ENCODE assay signal across 31 cellular contexts in genomic region chr10:1059902-1060301, GRCh38. TPM values are rescaled to one million over a fixed set of nuclear protein-coding genes. Genes with fewer than 3 reads are reported as not detected.
A peak's percentile ranks its signal among the peaks of the same experiment; 100 is the strongest.
DNase-seq lines count a peak whose midpoint lies in the region; ATAC-seq, FAIRE-seq and TF ChIP-seq lines count a peak whose summit lies in the region.
"Had no signal": no experiment of that assay in that cellular context is flagged by ENCODE, and none has a peak within 500 bp of the region (broad histone marks: within the 10 kb centered on the region; RNA-seq: fewer than 3 reads in every experiment).

No MANE protein-coding gene starts in this region.

- H3K27me3 Mint-ChIP-seq in activated CD4-positive, alpha-beta T cell treated with anti-CD3 and anti-CD28 coated beads, Interleukin-2, amount 10 ng/mL, durations not matched to agents 24 days and 14 days, result no peaks in the 10 kb centered on the region
- no peaks in the 10 kb centered on the region for H3K27me3 Mint-ChIP-seq in activated naive CD8-positive, alpha-beta T cell treated with anti-CD3 and anti-CD28 coated beads, Interleukin-2, amount 10 ng/mL, durations not matched to agents 7 days and 5 days

- dilution Hi-C loops in keratinocyte (cut with MboI; ENCODE audit: extremely low pct_ligation_motif_present, low sequenced_read_pairs), result no loop called here

- H3K4me3 ChIP-seq in DND-41 (ENCODE audit: low read depth in 1 of 2, low read length in 2 of 2) (no peak overlapping the region), keratinocyte (ENCODE audit: control insufficient read depth in 2 of 3, extremely low read depth in 1 of 3, insufficient read depth in 2 of 3, low read depth in 1 of 3, low read length in 3 of 3) (peak overlapping the region in 2 of 3 experiments; percentile 31 to 33), Peyer's patch (no peak overlapping the region), WERI-Rb-1 (ENCODE audit: low read depth, low read length) (no peak overlapping the region)
- H3K4me3 ChIP-seq: cardiac muscle cell, dorsolateral prefrontal cortex, esophagus muscularis mucosa, HAP-1, neural progenitor cell, PC-9, prostate gland, vagina had no signal

- peaks cover 70% of the 10 kb centered on the region for H3K4me1 Mint-ChIP-seq in activated CD4-positive, alpha-beta T cell treated with anti-CD3 and anti-CD28 coated beads, Interleukin-2, amount 10 ng/mL, durations not matched to agents 24 days and 14 days
- H3K4me1 Mint-ChIP-seq in activated naive CD8-positive, alpha-beta T cell treated with anti-CD3 and anti-CD28 coated beads, Interleukin-2, amount 10 ng/mL, durations not matched to agents 7 days and 5 days, result peaks cover 64% of the 10 kb centered on the region

- no peak for TF ChIP-seq CTCF in DND-41 (IDR thresholded peaks at IDR 0.05; ENCODE audit: borderline replicate concordance, extremely low read depth, low read length, poor library complexity, severe bottlenecking)
- peak in 1 of 3 experiments; percentile 31 for TF ChIP-seq CTCF in keratinocyte (optimal IDR thresholded peaks at IDR 0.05 in 1 of 3, IDR thresholded peaks at IDR 0.05 in 1 of 3, conservative IDR thresholded peaks at IDR 0.05 in 1 of 3; ENCODE audit: extremely low read depth in 1 of 3, insufficient read depth in 2 of 3, low read length in 3 of 3)
- TF ChIP-seq CTCF in Peyer's patch (IDR thresholded peaks at IDR 0.05), result no peak
- TF ChIP-seq CTCF in WERI-Rb-1 (IDR thresholded peaks at IDR 0.05; ENCODE audit: low read depth, low read length), result no peak

- no peak overlapping the region for H3K27ac ChIP-seq in DND-41 (ENCODE audit: low read length)
- peak overlapping the region; percentile 80 for H3K27ac ChIP-seq in keratinocyte (ENCODE audit: control insufficient read depth, insufficient read depth, low read length)
- H3K27ac ChIP-seq in Peyer's patch, result no peak overlapping the region
- no peak overlapping the region for H3K27ac ChIP-seq in WERI-Rb-1
- H3K27ac ChIP-seq: cardiac muscle cell, dorsolateral prefrontal cortex, esophagus muscularis mucosa, neural progenitor cell, PC-9, prostate gland had no signal

- H3K4me3 Mint-ChIP-seq in activated CD4-positive, alpha-beta T cell treated with anti-CD3 and anti-CD28 coated beads, Interleukin-2, amount 10 ng/mL, durations not matched to agents 24 days and 14 days, result no peak overlapping the region
- no peak overlapping the region for H3K4me3 Mint-ChIP-seq in activated naive CD8-positive, alpha-beta T cell treated with anti-CD3 and anti-CD28 coated beads, Interleukin-2, amount 10 ng/mL, durations not matched to agents 7 days and 5 days
- H3K4me3 Mint-ChIP-seq: activated naive CD4-positive, alpha-beta T cell treated with anti-CD3 and anti-CD28 coated beads for 36 hours; neural progenitor cell had no signal

- no peak overlapping the region for H3K9ac ChIP-seq in DND-41 (ENCODE audit: low read depth, low read length)
- H3K9ac ChIP-seq in keratinocyte (ENCODE audit: control insufficient read depth, extremely low read depth, insufficient read depth, low read length), result peak overlapping the region; percentile 41
- H3K9ac ChIP-seq: neural progenitor cell had no signal

- intact Hi-C loops in activated CD4-positive, alpha-beta T cell treated with anti-CD3 and anti-CD28 coated beads, Interleukin-2, amount 10 ng/mL, durations not matched to agents 24 days and 14 days (cut with micrococcal nuclease), result loop anchor here (5.0 kb wide), 1 partner anchor 52 kb away; no protein-coding TSS in a partner anchor

- H3K9me1 ChIP-seq in keratinocyte (ENCODE audit: control insufficient read depth, extremely low read depth, insufficient read depth, low read length), result no peaks in the 10 kb centered on the region

- no peak for DNase-seq in activated CD4-positive, alpha-beta T cell treated with anti-CD3 and anti-CD28 coated beads, Interleukin-2, amount 10 ng/mL, durations not matched to agents 24 days and 14 days
- no peak for DNase-seq in activated CD4-positive, alpha-beta T cell treated with anti-CD3 and anti-CD28 coated beads for 48 hours
- no peak for DNase-seq in DND-41
- DNase-seq in activated naive CD8-positive, alpha-beta T cell treated with anti-CD3 and anti-CD28 coated beads, Interleukin-2, amount 10 ng/mL, durations not matched to agents 7 days and 5 days, result no peak
- DNase-seq in keratinocyte (ENCODE audit: low read depth, low spot score), result no peak
- DNase-seq in Peyer's patch, result no peak
- no peak for DNase-seq in WERI-Rb-1
- no peak for DNase-seq in stimulated activated naive CD4-positive, alpha-beta T cell (lab: John Stamatoyannopoulos, UW)
- DNase-seq: activated CD4-positive, CD25-positive, alpha-beta regulatory T cell; activated CD8-positive, alpha-beta memory T cell treated with anti-CD3 and anti-CD28 coated beads, Interleukin-2, amount 50 U/mL, for 4 hours; activated naive CD4-positive, alpha-beta T cell treated with anti-CD3 and anti-CD28 coated beads for 36 hours; BE2C; dorsolateral prefrontal cortex; left colon; NCI-H1436; NCI-H2171 treated with DMSO at 0.1 percent for 48 hours; PC-9; small intestine; stimulated activated CD4-positive, alpha-beta T cell treated with anti-CD3 and anti-CD28 coated beads, Interleukin-4, amount 100 ng/mL, for 1 hour; substantia nigra; T-helper 9 cell had no signal

- H3K79me2 ChIP-seq in DND-41 (ENCODE audit: insufficient read depth, low read length) (peaks cover 98% of the 10 kb centered on the region), keratinocyte (ENCODE audit: control insufficient read depth, insufficient read depth, low read length) (peaks cover 76% of the 10 kb centered on the region)

- H3K36me3 Mint-ChIP-seq in activated CD4-positive, alpha-beta T cell treated with anti-CD3 and anti-CD28 coated beads, Interleukin-2, amount 10 ng/mL, durations not matched to agents 24 days and 14 days (ENCODE audit: low read depth), result peaks cover 35% of the 10 kb centered on the region
- H3K36me3 Mint-ChIP-seq in activated naive CD8-positive, alpha-beta T cell treated with anti-CD3 and anti-CD28 coated beads, Interleukin-2, amount 10 ng/mL, durations not matched to agents 7 days and 5 days, result peaks cover 19% of the 10 kb centered on the region

- peak overlapping the region; percentile 3; the same call in 1 of the 2 replicates for H3K4me2 ChIP-seq in DND-41 (ENCODE audit: insufficient read depth, low read length)
- H3K4me2 ChIP-seq in keratinocyte (ENCODE audit: control insufficient read depth, extremely low read depth, insufficient read depth, low read depth, low read length), result peak overlapping the region; percentile 70
- H3K4me2 ChIP-seq: neural progenitor cell, PC-9 had no signal

- FAIRE-seq in keratinocyte (lab: Jason Lieb, UNC), result peak; percentile 79
- FAIRE-seq: A204.1, HepG2, small intestine had no signal

- H3K9me3 Mint-ChIP-seq in activated CD4-positive, alpha-beta T cell treated with anti-CD3 and anti-CD28 coated beads, Interleukin-2, amount 10 ng/mL, durations not matched to agents 24 days and 14 days, result no peaks in the 10 kb centered on the region
- no peaks in the 10 kb centered on the region for H3K9me3 Mint-ChIP-seq in activated naive CD8-positive, alpha-beta T cell treated with anti-CD3 and anti-CD28 coated beads, Interleukin-2, amount 10 ng/mL, durations not matched to agents 7 days and 5 days
- H3K9me3 Mint-ChIP-seq: activated naive CD4-positive, alpha-beta T cell treated with anti-CD3 and anti-CD28 coated beads for 36 hours; neural progenitor cell had no signal

- H4K20me1 ChIP-seq in DND-41 (ENCODE audit: insufficient read depth, low read length) (peaks cover 42% of the 10 kb centered on the region), keratinocyte (ENCODE audit: control insufficient read depth, extremely low read depth, insufficient read depth, low read length) (no peaks in the 10 kb centered on the region)

- no peaks in the 10 kb centered on the region for H3K27me3 ChIP-seq in DND-41 (ENCODE audit: insufficient read depth, low read length, poor library complexity)
- H3K27me3 ChIP-seq in keratinocyte (ENCODE audit: control insufficient read depth, extremely low read depth, insufficient read depth, low read length), result no peaks in the 10 kb centered on the region
- H3K27me3 ChIP-seq in Peyer's patch, result no peaks in the 10 kb centered on the region
- no peaks in the 10 kb centered on the region for H3K27me3 ChIP-seq in WERI-Rb-1 (ENCODE audit: insufficient read depth, low read depth, severe bottlenecking)
- H3K27me3 ChIP-seq: BE2C, cardiac muscle cell, dorsolateral prefrontal cortex, esophagus muscularis mucosa, neural progenitor cell, vagina had no signal

- H3K27ac Mint-ChIP-seq in activated CD4-positive, alpha-beta T cell treated with anti-CD3 and anti-CD28 coated beads, Interleukin-2, amount 10 ng/mL, durations not matched to agents 24 days and 14 days, result peak overlapping the region; percentile 69
- H3K27ac Mint-ChIP-seq in activated naive CD8-positive, alpha-beta T cell treated with anti-CD3 and anti-CD28 coated beads, Interleukin-2, amount 10 ng/mL, durations not matched to agents 7 days and 5 days, result peak overlapping the region; percentile 32
- H3K27ac Mint-ChIP-seq: neural progenitor cell had no signal

- peaks cover 30% of the 10 kb centered on the region for H3K36me3 ChIP-seq in DND-41 (ENCODE audit: insufficient read depth, low read length)
- H3K36me3 ChIP-seq in keratinocyte (ENCODE audit: control insufficient read depth in 2 of 2, extremely low read depth in 1 of 2, insufficient read depth in 2 of 2, low read length in 2 of 2), result peaks cover 0 to 8% of the 10 kb centered on the region in 2 experiments
- no peaks in the 10 kb centered on the region for H3K36me3 ChIP-seq in Peyer's patch
- H3K36me3 ChIP-seq in WERI-Rb-1, result no peaks in the 10 kb centered on the region; the same call in 1 of the 2 replicates
- H3K36me3 ChIP-seq: cardiac muscle cell, HAP-1, neural progenitor cell had no signal

- H3K4me1 ChIP-seq in DND-41 (ENCODE audit: insufficient read depth, low read length) (peaks cover 67% of the 10 kb centered on the region), keratinocyte (ENCODE audit: control insufficient read depth, extremely low read depth, insufficient read depth, low read length) (peaks cover 59% of the 10 kb centered on the region), Peyer's patch (peaks cover 0 to 5% (median under 1%) of the 10 kb centered on the region in 4 donors)
- H3K4me1 ChIP-seq: BE2C had no signal

- POLR2A ChIA-PET in activated naive CD8-positive, alpha-beta T cell treated with anti-CD3 and anti-CD28 coated beads, Interleukin-2, amount 10 ng/mL, durations not matched to agents 7 days and 5 days (lab: Charles Lee), result interaction anchor here (2.6 kb wide), 1 partner anchor 11 kb away, joined by 9 read pairs; the partner anchor contains the start of gene IDI1

- H3K9me3 ChIP-seq in DND-41 (ENCODE audit: insufficient read depth, low read length, severe bottlenecking) (no peaks in the 10 kb centered on the region), keratinocyte (ENCODE audit: control insufficient read depth, low read depth, low read length) (no peaks in the 10 kb centered on the region), Peyer's patch (no peaks in the 10 kb centered on the region), WERI-Rb-1 (ENCODE audit: severe bottlenecking) (no peaks in the 10 kb centered on the region)
- H3K9me3 ChIP-seq: BE2C, esophagus muscularis mucosa, HAP-1, prostate gland, vagina had no signal

- no peak for TF ChIP-seq POLR2A in Peyer's patch (IDR thresholded peaks at IDR 0.05)

- no peak for ATAC-seq in DND-41 (ENCODE audit: insufficient read depth, low read depth)
- ATAC-seq in activated naive CD8-positive, alpha-beta T cell treated with anti-CD3 and anti-CD28 coated beads, Interleukin-2, amount 10 ng/mL, durations not matched to agents 7 days and 5 days (ENCODE audit: low read depth), result no peak
- ATAC-seq: HepG2, left colon had no signal

- no peak overlapping the region for H2AFZ ChIP-seq in DND-41 (ENCODE audit: low read depth, low read length)
- no peak overlapping the region for H2AFZ ChIP-seq in keratinocyte (ENCODE audit: control insufficient read depth, low read length)
- H2AFZ ChIP-seq: neural progenitor cell, PC-9 had no signal

RNA-seq across cellular contexts. Expression of gene WDR37, which starts 3.7 kb away (rescaled TPM):
- 17.4 and 18.1 TPM in 2 replicates for total RNA-seq in activated CD4-positive, alpha-beta T cell treated with anti-CD3 and anti-CD28 coated beads, Interleukin-2, amount 10 ng/mL, durations not matched to agents 24 days and 14 days
- 10 to 100 TPM; 30.4 to 34.4 TPM for total RNA-seq in activated naive CD8-positive, alpha-beta T cell treated with anti-CD3 and anti-CD28 coated beads, Interleukin-2, amount 10 ng/mL, durations not matched to agents 7 days and 5 days
- 13.1 to 22.8 TPM (median 16.0 TPM) in 3 replicates for polyA plus RNA-seq in keratinocyte
- polyA plus RNA-seq in keratinocyte (2011; ENCODE audit: low read depth), result 19.2 TPM
- 14.9 and 17.7 TPM in 2 replicates for polyA plus RNA-seq in keratinocyte (2011; cell fraction: cytosol; rRNA removed)
- 39.3 and 39.4 TPM in 2 replicates for polyA plus RNA-seq in keratinocyte (2011; cell fraction: nucleus; rRNA removed)
- polyA plus RNA-seq in keratinocyte (2012; ENCODE audit: low replicate concordance), result 11.0 and 16.4 TPM in 2 replicates
- polyA minus RNA-seq in keratinocyte, result 40.9 to 73.3 TPM (median 46.3 TPM) in 3 replicates
- 22.4 TPM for polyA minus RNA-seq in keratinocyte (2011; cell fraction: cytosol; rRNA and poly(A)+ RNA removed)
- polyA minus RNA-seq in keratinocyte (2011; cell fraction: nucleus; rRNA and poly(A)+ RNA removed), result 27.2 and 45.2 TPM in 2 replicates
- 10 to 100 TPM; 16.8 to 28.8 (median 22.3) TPM for total RNA-seq in Peyer's patch

RNA-seq across cellular contexts. Expression of gene IDI1, which starts 11.0 kb away (rescaled TPM):
- total RNA-seq in activated CD4-positive, alpha-beta T cell treated with anti-CD3 and anti-CD28 coated beads, Interleukin-2, amount 10 ng/mL, durations not matched to agents 24 days and 14 days, result 74.6 and 75.5 TPM in 2 replicates
- 10 to 100 TPM; 53.8 to 57.6 TPM for total RNA-seq in activated naive CD8-positive, alpha-beta T cell treated with anti-CD3 and anti-CD28 coated beads, Interleukin-2, amount 10 ng/mL, durations not matched to agents 7 days and 5 days
- polyA plus RNA-seq in keratinocyte, result 140 to 298 TPM (median 172 TPM) in 3 replicates
- 61.0 TPM for polyA plus RNA-seq in keratinocyte (2011; ENCODE audit: low read depth)
- polyA plus RNA-seq in keratinocyte (2011; cell fraction: cytosol; rRNA removed), result 91.1 and 171 TPM in 2 replicates
- polyA plus RNA-seq in keratinocyte (2011; cell fraction: nucleus; rRNA removed), result 319 and 386 TPM in 2 replicates
- polyA plus RNA-seq in keratinocyte (2012; ENCODE audit: low replicate concordance), result 85.7 and 143 TPM in 2 replicates
- polyA minus RNA-seq in keratinocyte, result 21.3 to 110 TPM (median 63.5 TPM) in 3 replicates
- 48.2 TPM for polyA minus RNA-seq in keratinocyte (2011; cell fraction: cytosol; rRNA and poly(A)+ RNA removed)
- 107 and 178 TPM in 2 replicates for polyA minus RNA-seq in keratinocyte (2011; cell fraction: nucleus; rRNA and poly(A)+ RNA removed)
- 10 to 100 TPM; 52.0 to 71.0 (median 60.5) TPM for total RNA-seq in Peyer's patch

RNA-seq across cellular contexts. Expression of gene IDI2, which starts 34.2 kb away (rescaled TPM):
- total RNA-seq in activated CD4-positive, alpha-beta T cell treated with anti-CD3 and anti-CD28 coated beads, Interleukin-2, amount 10 ng/mL, durations not matched to agents 24 days and 14 days, result not detected in 2 replicates
- total RNA-seq in activated naive CD8-positive, alpha-beta T cell treated with anti-CD3 and anti-CD28 coated beads, Interleukin-2, amount 10 ng/mL, durations not matched to agents 7 days and 5 days, result not detected
- not detected in 3 replicates for polyA plus RNA-seq in keratinocyte
- polyA plus RNA-seq in keratinocyte (2011; ENCODE audit: low read depth), result not detected
- not detected in 2 replicates for polyA plus RNA-seq in keratinocyte (2011; cell fraction: cytosol; rRNA removed)
- not detected in 2 replicates for polyA plus RNA-seq in keratinocyte (2011; cell fraction: nucleus; rRNA removed)
- polyA plus RNA-seq in keratinocyte (2012; ENCODE audit: low replicate concordance), result not detected in 2 replicates
- polyA minus RNA-seq in keratinocyte, result not detected in 3 replicates
- polyA minus RNA-seq in keratinocyte (2011; cell fraction: cytosol; rRNA and poly(A)+ RNA removed), result not detected
- not detected in 2 replicates for polyA minus RNA-seq in keratinocyte (2011; cell fraction: nucleus; rRNA and poly(A)+ RNA removed)
- not detected for total RNA-seq in Peyer's patch
- total RNA-seq: activated naive CD4-positive, alpha-beta T cell treated with anti-CD3 and anti-CD28 coated beads for 36 hours; cardiac muscle cell; esophagus muscularis mucosa; HepG2; left colon; M059J; mesenteric fat pad; PC-9; prostate gland; vagina had no signal
- polyA plus RNA-seq: cardiac muscle cell, HepG2 had no signal

Comparison
In these comparisons a context has a peak if more than half of its experiments do, and no peak if none do; other contexts are left out.
1. H3K4me3 ChIP-seq: peak in keratinocyte (2 of 3); none in DND-41 (0 of 2), Peyer's patch (0 of 4) and WERI-Rb-1 (single experiment).